ENCODE assay signal across 8 cellular contexts in genomic region chr1:225454733-225455132, GRCh38. TPM values are rescaled to one million over a fixed set of nuclear protein-coding genes. Genes with fewer than 3 reads are reported as not detected.
DNase-seq lines count a peak whose midpoint lies in the region; ATAC-seq and TF ChIP-seq lines count a peak whose summit lies in the region.

No MANE protein-coding gene starts in this region.

- H3K4me1 Mint-ChIP-seq in T-helper 2 cell treated with Interferon-gamma antibody and Interleukin-4, amounts not matched to agents 5 μg/mL and 100 μg/mL, for 36 hours (ENCODE audit: low read depth): peaks cover 35% of the 10 kb centered on the region
- peaks cover 35% of the 10 kb centered on the region for H3K4me1 Mint-ChIP-seq in chondrocyte (ENCODE audit: low read depth)
- no peaks in the 10 kb centered on the region for H3K4me1 Mint-ChIP-seq in endodermal cell

- no peak for ATAC-seq in GM21737 (IDR thresholded peaks at IDR 0.05; ENCODE audit: unreplicated experiment)
- ATAC-seq in GM19023 (IDR thresholded peaks at IDR 0.05; ENCODE audit: unreplicated experiment): no peak

- peak overlapping the region; percentile 33 for H3K4me3 Mint-ChIP-seq in T-helper 2 cell treated with Interferon-gamma antibody and Interleukin-4, amounts not matched to agents 5 μg/mL and 100 μg/mL, for 36 hours
- H3K4me3 Mint-ChIP-seq in chondrocyte (ENCODE audit: unreplicated experiment): peak overlapping the region; percentile 5
- no peak overlapping the region for H3K4me3 Mint-ChIP-seq in endodermal cell

- H3K9ac ChIP-seq in rectal smooth muscle tissue (ENCODE audit: low read length): no peak overlapping the region
- no peak overlapping the region for H3K9ac ChIP-seq in endodermal cell (ENCODE audit: extremely low read depth, low read length, poor library complexity, severe bottlenecking)

- peaks cover 3% of the 10 kb centered on the region for H3K36me3 Mint-ChIP-seq in T-helper 2 cell treated with Interferon-gamma antibody and Interleukin-4, amounts not matched to agents 5 μg/mL and 100 μg/mL, for 36 hours (ENCODE audit: low read depth)
- H3K36me3 Mint-ChIP-seq in chondrocyte (ENCODE audit: low read depth) (no peaks in the 10 kb centered on the region), endodermal cell (ENCODE audit: low read depth) (no peaks in the 10 kb centered on the region)

- H3K36me3 ChIP-seq in rectal smooth muscle tissue (ENCODE audit: control insufficient read depth, insufficient read depth, low read length): no peaks in the 10 kb centered on the region
- no peaks in the 10 kb centered on the region for H3K36me3 ChIP-seq in endodermal cell (ENCODE audit: control insufficient read depth, insufficient read depth, low read length)

- peak overlapping the region; percentile 74 for H3K27ac Mint-ChIP-seq in T-helper 2 cell treated with Interferon-gamma antibody and Interleukin-4, amounts not matched to agents 5 μg/mL and 100 μg/mL, for 36 hours
- H3K27ac Mint-ChIP-seq in chondrocyte (ENCODE audit: unreplicated experiment): peak overlapping the region; percentile 88
- no peak overlapping the region for H3K27ac Mint-ChIP-seq in endodermal cell

- H3K27me3 Mint-ChIP-seq in T-helper 2 cell treated with Interferon-gamma antibody and Interleukin-4, amounts not matched to agents 5 μg/mL and 100 μg/mL, for 36 hours (ENCODE audit: low read depth): no peaks in the 10 kb centered on the region
- H3K27me3 Mint-ChIP-seq in chondrocyte (ENCODE audit: low read depth): no peaks in the 10 kb centered on the region
- peaks cover 6% of the 10 kb centered on the region for H3K27me3 Mint-ChIP-seq in endodermal cell (ENCODE audit: insufficient read depth)

- peaks cover 39% of the 10 kb centered on the region for H3K4me1 ChIP-seq in rectal smooth muscle tissue (ENCODE audit: control insufficient read depth, insufficient read depth, low read length)
- H3K4me1 ChIP-seq in endodermal cell (ENCODE audit: control insufficient read depth, insufficient read depth, low read length): no peaks in the 10 kb centered on the region

- H3K4me3 ChIP-seq in rectal smooth muscle tissue (ENCODE audit: low read length) (no peak overlapping the region), endodermal cell (ENCODE audit: low read length) (no peak overlapping the region)

- TF ChIP-seq CTCF in chondrocyte (IDR thresholded peaks at IDR 0.05): no peak
- TF ChIP-seq CTCF in endodermal cell (conservative IDR thresholded peaks at IDR 0.05): no peak

- DNase-seq in AG08395 (ENCODE audit: low spot score) (peak; percentile 92), HCEC 1CT (peak; percentile 69), chondrocyte (ENCODE audit: low spot score) (no peak), endodermal cell (no peak)
- peak; percentile 82 for DNase-seq in T-helper 2 cell treated with Interferon-gamma antibody and Interleukin-4, amounts not matched to agents 5 μg/mL and 100 μg/mL, for 36 hours (ENCODE audit: low spot score)

- peaks cover 10% of the 10 kb centered on the region for H3K9me3 ChIP-seq in endodermal cell (ENCODE audit: control insufficient read depth, low read length)

- H3K27me3 ChIP-seq in rectal smooth muscle tissue (ENCODE audit: control insufficient read depth, insufficient read depth, low read length): no peaks in the 10 kb centered on the region
- H3K27me3 ChIP-seq in endodermal cell (ENCODE audit: control insufficient read depth, insufficient read depth, low read length, poor library complexity, severe bottlenecking): no peaks in the 10 kb centered on the region

- WGBS in endodermal cell (ENCODE audit: insufficient coverage in 1 of 2, insufficient read length in 1 of 2), 2 experiments: 55 to 78% methylated on average over 2 to 5 of the region's 5 CpGs

- H3K9me3 Mint-ChIP-seq in T-helper 2 cell treated with Interferon-gamma antibody and Interleukin-4, amounts not matched to agents 5 μg/mL and 100 μg/mL, for 36 hours: no peaks in the 10 kb centered on the region
- H3K9me3 Mint-ChIP-seq in chondrocyte (ENCODE audit: low read depth): no peaks in the 10 kb centered on the region
- no peaks in the 10 kb centered on the region for H3K9me3 Mint-ChIP-seq in endodermal cell

- H3K27ac ChIP-seq in rectal smooth muscle tissue (ENCODE audit: low read depth, low read length) (peak overlapping the region; percentile 84), endodermal cell (ENCODE audit: low read depth, low read length) (no peak overlapping the region)

RNA-seq across cellular contexts. Expression of gene LBR, which starts 26.9 kb away (rescaled TPM):
- 22.7 to 29.0 TPM (median 24.4 TPM) in 3 replicates for total RNA-seq in chondrocyte
- 10 to 100 TPM; 49.8 to 72.3 TPM for total RNA-seq in endodermal cell
- 98.3 TPM for polyA plus RNA-seq in endodermal cell (2013, experiment 1 of 2)
- 96.7 TPM for polyA plus RNA-seq in endodermal cell (2013, experiment 2 of 2)

Comparison
In these comparisons a context has a peak if more than half of its experiments do, and no peak if none do; other contexts are left out.
1. DNase-seq: peak in AG08395 (single experiment), HCEC 1CT (single experiment) and T-helper 2 cell treated with Interferon-gamma antibody and Interleukin-4, amounts not matched to agents 5 μg/mL and 100 μg/mL, for 36 hours (single experiment); none in chondrocyte (single experiment) and endodermal cell (single experiment).